Comparison of ENCODE assay signal across 1 cellular context in the genomic region with DNA sequence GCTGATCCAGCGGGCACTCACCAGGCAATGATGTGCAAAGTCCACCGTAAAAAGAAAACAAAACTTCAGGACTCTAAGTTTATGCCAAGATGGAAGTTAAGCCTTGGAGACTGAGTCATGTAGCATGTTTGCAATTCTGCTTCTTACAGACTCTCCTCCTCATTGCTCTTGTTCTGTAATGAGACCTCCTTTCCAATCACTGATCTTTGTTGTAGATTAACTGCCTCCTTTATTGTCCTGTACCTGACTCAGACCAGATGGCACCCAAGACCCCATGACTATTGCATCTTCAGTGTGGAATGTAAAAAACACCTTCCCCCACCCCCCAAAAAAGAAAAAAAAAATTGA.
TF ChIP-seq lines count a peak whose summit lies in the region.

No MANE protein-coding gene starts in this region.

TF ChIP-seq in K562, 482 proteins besides CTCF, POLR2A, EP300 and RAD21:
- no peak for TF ChIP-seq THAP7 (CRISPR knock-in tag; IDR thresholded peaks at IDR 0.05)
- no peak for TF ChIP-seq BRCA1 (IDR thresholded peaks at IDR 0.05)
- TF ChIP-seq BRCA1 (CRISPR knock-in tag; IDR thresholded peaks at IDR 0.05) = 0 out of 2 replicates have a peak, but pooled peaks have one; percentile 17
- no peak for TF ChIP-seq MXI1 (IDR thresholded peaks at IDR 0.05; ENCODE audit: low read depth, low read length)
- no peak for TF ChIP-seq RNF2 (IDR thresholded peaks at IDR 0.05)
- TF ChIP-seq, protein P1, sequence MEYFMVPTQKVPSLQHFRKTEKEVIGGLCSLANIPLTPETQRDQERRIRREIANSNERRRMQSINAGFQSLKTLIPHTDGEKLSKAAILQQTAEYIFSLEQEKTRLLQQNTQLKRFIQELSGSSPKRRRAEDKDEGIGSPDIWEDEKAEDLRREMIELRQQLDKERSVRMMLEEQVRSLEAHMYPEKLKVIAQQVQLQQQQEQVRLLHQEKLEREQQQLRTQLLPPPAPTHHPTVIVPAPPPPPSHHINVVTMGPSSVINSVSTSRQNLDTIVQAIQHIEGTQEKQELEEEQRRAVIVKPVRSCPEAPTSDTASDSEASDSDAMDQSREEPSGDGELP (CRISPR knock-in tag; IDR thresholded peaks at IDR 0.05; ENCODE audit: borderline replicate concordance) = peak; percentile 18; the same call in 1 of the 2 replicates
- TF ChIP-seq ETS1 (conservative IDR thresholded peaks at IDR 0.05; ENCODE audit: control insufficient read depth, low read depth, low read length) = 0 out of 2 replicates have a peak, but pooled peaks have one; percentile 36
- no peak for TF ChIP-seq U2AF1 (optimal IDR thresholded peaks at IDR 0.05; ENCODE audit: low read depth, low read length)
- TF ChIP-seq THAP12 (CRISPR knock-in tag; IDR thresholded peaks at IDR 0.05) = no peak
- TF ChIP-seq ZFX (CRISPR knock-in tag; IDR thresholded peaks at IDR 0.05) = 0 out of 2 replicates have a peak, but pooled peaks have one; percentile 17
- TF ChIP-seq TSC22D4 (tag; IDR thresholded peaks at IDR 0.05) = no peak
TF ChIP-seq in K562: peak in this region for 4.
